21 cellular contexts compared by ENCODE assay signal in genomic region chr10:58985216-58985615, GRCh38.
DNase-seq lines count a peak whose midpoint lies in the region; ATAC-seq and TF ChIP-seq lines count a peak whose summit lies in the region.
"Had no signal": no experiment of that assay in that cellular context is flagged by ENCODE, and none has a peak within 500 bp of the region (broad histone marks: within the 10 kb centered on the region; RNA-seq: fewer than 3 reads in every experiment).

No MANE protein-coding gene starts in this region.

- intact Hi-C loops in lower leg skin (cut with DNase I; ENCODE audit: low total_unique reads), result no loop called here

- no peak for DNase-seq in caudate nucleus (lab: John Stamatoyannopoulos, UW)
- peak; percentile 18 for DNase-seq in globus pallidus (ENCODE audit: low spot score)
- no peak for DNase-seq in activated CD8-positive, alpha-beta memory T cell treated with anti-CD3 and anti-CD28 coated beads, Interleukin-2, amount 50 U/mL, for 4 hours
- no peak for DNase-seq in SHP77 treated with DMSO at 0.1 percent for 48 hours (lab: John Stamatoyannopoulos, UW)
- DNase-seq in lower leg skin (ENCODE audit: low spot score in 2 of 2), result no peak
- DNase-seq: 8988T; ACHN; BE2C; C1 segment of cervical spinal cord; CD4-positive, CD25-positive, alpha-beta regulatory T cell; CD8-positive, alpha-beta memory T cell; COR-L47; DMS 273 treated with DMSO at 0.1 percent for 48 hours; DMS53; DND-41; EL; GM23248 had no signal

- peak; percentile 40 for ATAC-seq in HG03520 (IDR thresholded peaks at IDR 0.05; ENCODE audit: unreplicated experiment)

- no peak for TF ChIP-seq POLR2A in lower leg skin (IDR thresholded peaks at IDR 0.05)

- WGBS in lower leg skin, 2 donors, result 73 to 85% methylated on average over 3 of the region's 3 CpGs

- no peak for TF ChIP-seq CTCF in lower leg skin (IDR thresholded peaks at IDR 0.05)

- H3K27ac ChIP-seq in caudate nucleus (ENCODE audit: low read depth, low read length), result peak overlapping the region; percentile 75
- peak overlapping the region; percentile 55 for H3K27ac ChIP-seq in temporal lobe (ENCODE audit: low read depth, low read length)
- H3K27ac ChIP-seq: GM23248, HL-60 had no signal

- H3K4me3 ChIP-seq in lower leg skin (ENCODE audit: low read depth, poor library complexity, severe bottlenecking), result no peak overlapping the region
- H3K4me3 ChIP-seq: GM23248, HAP-1 had no signal
